In genomic region chr2:28452534-28453081, GRCh38 we compare ENCODE assay signal across 8 cellular contexts.
DNase-seq lines count a peak whose midpoint lies in the region; ATAC-seq and TF ChIP-seq lines count a peak whose summit lies in the region.

No MANE protein-coding gene starts in this region.

- ATAC-seq in HG02759 (IDR thresholded peaks at IDR 0.05; ENCODE audit: unreplicated experiment) (no peak), GM18519 (IDR thresholded peaks at IDR 0.05; ENCODE audit: low FRiP score, unreplicated experiment) (no peak)

- TF ChIP-seq EP300 in Ishikawa (IDR thresholded peaks at IDR 0.05; ENCODE audit: borderline replicate concordance): no peak

- in situ Hi-C loops in astrocyte of the cerebellum (cut with HindIII; ENCODE audit: low sequenced_read_pairs): no loop called here

- DNase-seq in GM10266 (ENCODE audit: extremely low spot score) (peak; percentile 70), T-helper 9 cell (peak; percentile 83), astrocyte of the cerebellum (ENCODE audit: low read depth) (no peak), iPS-NIHi11 (ENCODE audit: low spot score) (peak; percentile 88)
- DNase-seq in stimulated activated CD4-positive, alpha-beta T cell treated with anti-CD3 and anti-CD28 coated beads, Interleukin-1b, Interleukin-23, amount 100 ng/mL, for 1 hour (ENCODE audit: low read depth in 2 of 2): peak; percentile 57 to 73

- H3K4me3 ChIP-seq in astrocyte of the cerebellum (ENCODE audit: low read depth, low read length): no peak overlapping the region

- TF ChIP-seq RAD21 in Ishikawa (IDR thresholded peaks at IDR 0.05; ENCODE audit: low read depth): peak; percentile 98

- TF ChIP-seq CTCF in GM10266 (IDR thresholded peaks at IDR 0.05; ENCODE audit: control insufficient read depth, insufficient read depth, low read depth, missing control alignments) (peak; percentile 93), astrocyte of the cerebellum (IDR thresholded peaks at IDR 0.05; ENCODE audit: low read depth, low read length, missing control alignments) (peak; percentile 93)

TF ChIP-seq in Ishikawa, 13 proteins besides CTCF, POLR2A, EP300 and RAD21:
- TF ChIP-seq EGR1 (IDR thresholded peaks at IDR 0.05) (no peak), TCF12 (IDR thresholded peaks at IDR 0.05; ENCODE audit: low read depth) (no peak), CREB1 (IDR thresholded peaks at IDR 0.05; ENCODE audit: low read depth) (no peak), CEBPB (IDR thresholded peaks at IDR 0.05) (no peak), TEAD4 (IDR thresholded peaks at IDR 0.05) (no peak), ZBTB7A (IDR thresholded peaks at IDR 0.05; ENCODE audit: low read depth) (no peak), YY1 (IDR thresholded peaks at IDR 0.05; ENCODE audit: low read depth) (no peak), TAF1 (IDR thresholded peaks at IDR 0.05; ENCODE audit: low read depth) (no peak), NFIC (IDR thresholded peaks at IDR 0.05) (no peak)
- TF ChIP-seq, protein P1, sequence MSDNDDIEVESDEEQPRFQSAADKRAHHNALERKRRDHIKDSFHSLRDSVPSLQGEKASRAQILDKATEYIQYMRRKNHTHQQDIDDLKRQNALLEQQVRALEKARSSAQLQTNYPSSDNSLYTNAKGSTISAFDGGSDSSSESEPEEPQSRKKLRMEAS (IDR thresholded peaks at IDR 0.05): no peak
- TF ChIP-seq, protein P2, sequence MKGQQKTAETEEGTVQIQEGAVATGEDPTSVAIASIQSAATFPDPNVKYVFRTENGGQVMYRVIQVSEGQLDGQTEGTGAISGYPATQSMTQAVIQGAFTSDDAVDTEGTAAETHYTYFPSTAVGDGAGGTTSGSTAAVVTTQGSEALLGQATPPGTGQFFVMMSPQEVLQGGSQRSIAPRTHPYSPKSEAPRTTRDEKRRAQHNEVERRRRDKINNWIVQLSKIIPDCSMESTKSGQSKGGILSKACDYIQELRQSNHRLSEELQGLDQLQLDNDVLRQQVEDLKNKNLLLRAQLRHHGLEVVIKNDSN (IDR thresholded peaks at IDR 0.05): no peak
- TF ChIP-seq, protein P3, sequence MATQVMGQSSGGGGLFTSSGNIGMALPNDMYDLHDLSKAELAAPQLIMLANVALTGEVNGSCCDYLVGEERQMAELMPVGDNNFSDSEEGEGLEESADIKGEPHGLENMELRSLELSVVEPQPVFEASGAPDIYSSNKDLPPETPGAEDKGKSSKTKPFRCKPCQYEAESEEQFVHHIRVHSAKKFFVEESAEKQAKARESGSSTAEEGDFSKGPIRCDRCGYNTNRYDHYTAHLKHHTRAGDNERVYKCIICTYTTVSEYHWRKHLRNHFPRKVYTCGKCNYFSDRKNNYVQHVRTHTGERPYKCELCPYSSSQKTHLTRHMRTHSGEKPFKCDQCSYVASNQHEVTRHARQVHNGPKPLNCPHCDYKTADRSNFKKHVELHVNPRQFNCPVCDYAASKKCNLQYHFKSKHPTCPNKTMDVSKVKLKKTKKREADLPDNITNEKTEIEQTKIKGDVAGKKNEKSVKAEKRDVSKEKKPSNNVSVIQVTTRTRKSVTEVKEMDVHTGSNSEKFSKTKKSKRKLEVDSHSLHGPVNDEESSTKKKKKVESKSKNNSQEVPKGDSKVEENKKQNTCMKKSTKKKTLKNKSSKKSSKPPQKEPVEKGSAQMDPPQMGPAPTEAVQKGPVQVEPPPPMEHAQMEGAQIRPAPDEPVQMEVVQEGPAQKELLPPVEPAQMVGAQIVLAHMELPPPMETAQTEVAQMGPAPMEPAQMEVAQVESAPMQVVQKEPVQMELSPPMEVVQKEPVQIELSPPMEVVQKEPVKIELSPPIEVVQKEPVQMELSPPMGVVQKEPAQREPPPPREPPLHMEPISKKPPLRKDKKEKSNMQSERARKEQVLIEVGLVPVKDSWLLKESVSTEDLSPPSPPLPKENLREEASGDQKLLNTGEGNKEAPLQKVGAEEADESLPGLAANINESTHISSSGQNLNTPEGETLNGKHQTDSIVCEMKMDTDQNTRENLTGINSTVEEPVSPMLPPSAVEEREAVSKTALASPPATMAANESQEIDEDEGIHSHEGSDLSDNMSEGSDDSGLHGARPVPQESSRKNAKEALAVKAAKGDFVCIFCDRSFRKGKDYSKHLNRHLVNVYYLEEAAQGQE (IDR thresholded peaks at IDR 0.05; ENCODE audit: low read depth): no peak
